6 cellular contexts compared by ENCODE assay signal in genomic region chr19:681029-681626, GRCh38. TPM values are rescaled to one million over a fixed set of nuclear protein-coding genes. Genes with fewer than 3 reads are reported as not detected.
DNase-seq lines count a peak whose midpoint lies in the region; ATAC-seq lines count a peak whose summit lies in the region.

No MANE protein-coding gene starts in this region.

- ATAC-seq in activated naive CD4-positive, alpha-beta T cell treated with anti-CD3 and anti-CD28 coated beads, Interleukin-2, amount 50 U/mL, for 72 hours, result no peak

- no peak overlapping the region for H2BK120ac ChIP-seq in mesendoderm (ENCODE audit: low read depth, low read length)

- no peak overlapping the region for H2BK5ac ChIP-seq in mesendoderm (ENCODE audit: low read length)

- H2BK15ac ChIP-seq in mesendoderm (replicated peaks; ENCODE audit: low read depth), result no peak overlapping the region

- peak overlapping the region; percentile 85 to 100 for H3K27ac Mint-ChIP-seq in activated naive CD4-positive, alpha-beta T cell treated with anti-CD3 and anti-CD28 coated beads, Interleukin-2, amount 50 U/mL, for 72 hours

- H3K4me3 ChIP-seq in mucosa of rectum (ENCODE audit: low read length in 2 of 2), result peak overlapping the region in 1 of 2 donors; percentile 65
- H3K4me3 ChIP-seq in mesendoderm (ENCODE audit: low read length), result no peak overlapping the region

- H3K4ac ChIP-seq in mesendoderm (ENCODE audit: low read depth, low read length), result no peak overlapping the region

- H2AK5ac ChIP-seq in mesendoderm (ENCODE audit: low read length), result no peak overlapping the region

- no peak overlapping the region for H3K23ac ChIP-seq in mesendoderm (ENCODE audit: low read length)

- WGBS in mesendoderm (ENCODE audit: extremely low coverage, insufficient coverage, low lambda C conversion rate), result no CpG with 5 or more reads among the region's 40 CpGs

- H3K36me3 ChIP-seq in mucosa of rectum (ENCODE audit: control insufficient read depth in 2 of 2, insufficient read depth in 2 of 2, low read length in 2 of 2) (no peaks in the 10 kb centered on the region), mesendoderm (ENCODE audit: control insufficient read depth, insufficient read depth, low read length) (no peaks in the 10 kb centered on the region)

- H3K9me3 ChIP-seq in mucosa of rectum (ENCODE audit: control insufficient read depth in 2 of 2, low read length in 2 of 2), result no peaks in the 10 kb centered on the region

- DNase-seq in NCI-H146 (lab: John Stamatoyannopoulos, UW) (peak; percentile 31), NCI-H146 treated with DMSO at 0.1 percent for 48 hours (lab: John Stamatoyannopoulos, UW; ENCODE audit: unreplicated experiment) (no peak), NCI-H69 (lab: John Stamatoyannopoulos, UW) (no peak), mesendoderm (no peak)
- DNase-seq in activated naive CD4-positive, alpha-beta T cell treated with anti-CD3 and anti-CD28 coated beads, Interleukin-2, amount 50 U/mL, for 72 hours (ENCODE audit: low spot score in 2 of 2), result peak in 1 of 2 donors; percentile 26

- no peaks in the 10 kb centered on the region for H3K9me3 Mint-ChIP-seq in activated naive CD4-positive, alpha-beta T cell treated with anti-CD3 and anti-CD28 coated beads, Interleukin-2, amount 50 U/mL, for 72 hours

- H3K18ac ChIP-seq in mesendoderm (ENCODE audit: low read length), result no peak overlapping the region

- H3K79me1 ChIP-seq in mesendoderm (ENCODE audit: low read length), result no peaks in the 10 kb centered on the region

- no peak overlapping the region for H4K8ac ChIP-seq in mesendoderm (ENCODE audit: low read depth, low read length)

- no peaks in the 10 kb centered on the region for H3K36me3 Mint-ChIP-seq in activated naive CD4-positive, alpha-beta T cell treated with anti-CD3 and anti-CD28 coated beads, Interleukin-2, amount 50 U/mL, for 72 hours

- no peak overlapping the region for H4K5ac ChIP-seq in mesendoderm (ENCODE audit: low read length)

- H3K4me1 ChIP-seq in mucosa of rectum (ENCODE audit: control insufficient read depth in 2 of 2, insufficient read depth in 2 of 2, low read length in 2 of 2) (peaks cover 5 to 7% of the 10 kb centered on the region in 2 donors), mesendoderm (ENCODE audit: control insufficient read depth, low read depth, low read length) (no peaks in the 10 kb centered on the region)

- no peak overlapping the region for H3K9ac ChIP-seq in mucosa of rectum (ENCODE audit: low read depth in 1 of 2, low read length in 2 of 2)
- H3K9ac ChIP-seq in mesendoderm (ENCODE audit: low read length), result no peak overlapping the region

- H3K79me2 ChIP-seq in mesendoderm (ENCODE audit: control insufficient read depth, insufficient read depth, low read length), result no peaks in the 10 kb centered on the region

- H3K27ac ChIP-seq in mucosa of rectum (ENCODE audit: low read depth in 2 of 2, low read length in 2 of 2), result peak overlapping the region; percentile 83 to 88
- no peak overlapping the region for H3K27ac ChIP-seq in mesendoderm (ENCODE audit: low read depth, low read length)

- H3K4me2 ChIP-seq in mesendoderm (ENCODE audit: low read length), result no peak overlapping the region

- peaks cover 3 to 8% of the 10 kb centered on the region in 2 donors for H3K27me3 ChIP-seq in mucosa of rectum (ENCODE audit: control insufficient read depth in 2 of 2, insufficient read depth in 2 of 2, low read length in 2 of 2)
- H3K27me3 ChIP-seq in mesendoderm (ENCODE audit: insufficient read depth, low read length, poor library complexity), result peaks cover 2% of the 10 kb centered on the region

- H3K56ac ChIP-seq in mesendoderm (ENCODE audit: low read length), result no peak overlapping the region

RNA-seq across cellular contexts. Expression of gene FSTL3, which starts 4.9 kb away (rescaled TPM):
- total RNA-seq in activated naive CD4-positive, alpha-beta T cell treated with anti-CD3 and anti-CD28 coated beads, Interleukin-2, amount 50 U/mL, for 72 hours, result 10 to 100 TPM in 1 of 2 donors, 1 to 10 TPM in 1; 4.1 to 10.1 TPM
- 2.3 TPM for polyA plus RNA-seq in mesendoderm (2013, experiment 1 of 2)
- polyA plus RNA-seq in mesendoderm (2013, experiment 2 of 2), result 2.6 TPM

RNA-seq across cellular contexts. Expression of gene PRSS57, which starts 14.1 kb away (rescaled TPM):
- total RNA-seq in activated naive CD4-positive, alpha-beta T cell treated with anti-CD3 and anti-CD28 coated beads, Interleukin-2, amount 50 U/mL, for 72 hours, result not detected
- 0.04 TPM for polyA plus RNA-seq in mesendoderm (2013, experiment 1 of 2)
- not detected for polyA plus RNA-seq in mesendoderm (2013, experiment 2 of 2)

RNA-seq across cellular contexts. Expression of gene RNF126, which starts 18.1 kb away (rescaled TPM):
- total RNA-seq in activated naive CD4-positive, alpha-beta T cell treated with anti-CD3 and anti-CD28 coated beads, Interleukin-2, amount 50 U/mL, for 72 hours, result 10 to 100 TPM; 69.6 to 98.7 TPM
- polyA plus RNA-seq in mesendoderm (2013, experiment 1 of 2), result 86.4 TPM
- polyA plus RNA-seq in mesendoderm (2013, experiment 2 of 2), result 86.7 TPM

RNA-seq across cellular contexts. Expression of gene PALM, which starts 27.6 kb away (rescaled TPM):
- total RNA-seq in activated naive CD4-positive, alpha-beta T cell treated with anti-CD3 and anti-CD28 coated beads, Interleukin-2, amount 50 U/mL, for 72 hours, result under 1 TPM in 1 of 2 donors, not detected in 1; 0.66 TPM
- polyA plus RNA-seq in mesendoderm (2013, experiment 1 of 2), result 2.0 TPM
- 2.1 TPM for polyA plus RNA-seq in mesendoderm (2013, experiment 2 of 2)

RNA-seq across cellular contexts. Expression of gene FGF22, which starts 41.4 kb away (rescaled TPM):
- not detected for total RNA-seq in activated naive CD4-positive, alpha-beta T cell treated with anti-CD3 and anti-CD28 coated beads, Interleukin-2, amount 50 U/mL, for 72 hours
- 0.08 TPM for polyA plus RNA-seq in mesendoderm (2013, experiment 1 of 2)
- 0.10 TPM for polyA plus RNA-seq in mesendoderm (2013, experiment 2 of 2)
